In genomic region chr16:81155769-81156168, GRCh38 we compare ENCODE assay signal across 28 cellular contexts.
"Had no signal": no experiment of that assay in that cellular context is flagged by ENCODE, and none has a peak within 500 bp of the region (broad histone marks: within the 10 kb centered on the region; RNA-seq: fewer than 3 reads in every experiment).

No MANE protein-coding gene starts in this region.

- H3K36me3 Mint-ChIP-seq: memory B cell, mesothelial cell of epicardium, naive B cell, neural progenitor cell, type B pancreatic cell had no signal

- H3K27ac Mint-ChIP-seq: effector memory CD8-positive, alpha-beta T cell; memory B cell; mesothelial cell of epicardium; nephron; neural progenitor cell; progenitor cell of endocrine pancreas; type B pancreatic cell had no signal

- H3K9ac ChIP-seq: neural progenitor cell, parathyroid adenoma had no signal

- H3K4me1 ChIP-seq: esophagus squamous epithelium, parathyroid adenoma, stomach, tibial artery had no signal

- DNase-seq: cortex of kidney; effector memory CD8-positive, alpha-beta T cell; erythroblast; esophagus squamous epithelium; head of caudate nucleus; kidney; mucosa of descending colon; naive B cell; stimulated activated CD4-positive, alpha-beta T cell treated with anti-CD3 and anti-CD28 coated beads, Interleukin-12 subunit alpha, Interleukin-12 subunit beta, amount 100 ng/mL, for 4 hours; stimulated activated CD4-positive, alpha-beta T cell treated with anti-CD3 and anti-CD28 coated beads, Interleukin-1b, Interleukin-23, amount 100 ng/mL, for 48 hours; stimulated activated CD4-positive, alpha-beta T cell treated with anti-CD3 and anti-CD28 coated beads, Interleukin-4, amount 100 ng/mL, for 1 hour; stimulated activated CD8-positive, alpha-beta memory T cell treated with anti-CD3 and anti-CD28 coated beads, Interleukin-4, amount 100 ng/mL, for 48 hours; stimulated activated naive CD4-positive, alpha-beta T cell treated with Interleukin-2 at 50 U/mL for 16 hours; stomach; tibial artery had no signal

- H3K27me3 Mint-ChIP-seq: progenitor cell of endocrine pancreas, type B pancreatic cell had no signal

- H2AFZ ChIP-seq: neural progenitor cell, parathyroid adenoma had no signal

- H3K9me3 ChIP-seq: esophagus squamous epithelium, mucosa of descending colon, stomach, tibial artery had no signal

- H3K27me3 ChIP-seq: esophagus squamous epithelium, neural progenitor cell, stomach, tibial artery had no signal

- H3K4me3 Mint-ChIP-seq: effector memory CD8-positive, alpha-beta T cell; memory B cell; mesothelial cell of epicardium; naive B cell; nephron; neural progenitor cell; type B pancreatic cell had no signal

- H3K79me2 ChIP-seq: parathyroid adenoma had no signal

- H3K4me3 ChIP-seq: esophagus squamous epithelium, lung, mucosa of descending colon, neural progenitor cell, smooth muscle cell, stomach, tibial artery had no signal

- H3K4me2 ChIP-seq: neural progenitor cell, smooth muscle cell had no signal

- H3K9me3 Mint-ChIP-seq: memory B cell, mesothelial cell of epicardium, nephron, neural progenitor cell, type B pancreatic cell had no signal

- H3K27ac ChIP-seq: esophagus squamous epithelium, neural progenitor cell, parathyroid adenoma, stomach, tibial artery had no signal

- H3K36me3 ChIP-seq: esophagus squamous epithelium, neural progenitor cell, stomach, tibial artery had no signal

- FAIRE-seq: endometrium, frontal cortex, kidney had no signal

- ATAC-seq: effector memory CD8-positive, alpha-beta T cell; left lobe of liver; mucosa of descending colon; sciatic nerve had no signal

- H3K4me1 Mint-ChIP-seq: memory B cell, mesothelial cell of epicardium, naive B cell, nephron had no signal
